Comparison of ENCODE assay signal across 8 cellular contexts in genomic region chr7:33061282-33061928, GRCh38. TPM values are rescaled to one million over a fixed set of nuclear protein-coding genes. Genes with fewer than 3 reads are reported as not detected.
DNase-seq lines count a peak whose midpoint lies in the region; ATAC-seq and TF ChIP-seq lines count a peak whose summit lies in the region.

No MANE protein-coding gene starts in this region.

- H3K27me3 Mint-ChIP-seq in activated CD4-positive, alpha-beta T cell treated with anti-CD3 and anti-CD28 coated beads, Interleukin-2, amount 10 ng/mL, durations not matched to agents 7 days and 5 days = peaks cover 8% of the 10 kb centered on the region
- H3K27me3 Mint-ChIP-seq in activated B cell treated with CpG ODN at 0.5 μM for 24 hours = no peaks in the 10 kb centered on the region

- no peak for ATAC-seq in activated B cell treated with CpG ODN at 0.5 μM for 24 hours (ENCODE audit: low read depth)
- no peak for ATAC-seq in HG03571 (IDR thresholded peaks at IDR 0.05; ENCODE audit: unreplicated experiment)

- no peaks in the 10 kb centered on the region for H3K27me3 ChIP-seq in iPS-20b (ENCODE audit: insufficient read depth, low read length)
- H3K27me3 ChIP-seq in thymus (ENCODE audit: control insufficient read depth, insufficient read depth) = no peaks in the 10 kb centered on the region

- peaks cover 18% of the 10 kb centered on the region for H3K36me3 Mint-ChIP-seq in activated CD4-positive, alpha-beta T cell treated with anti-CD3 and anti-CD28 coated beads, Interleukin-2, amount 10 ng/mL, durations not matched to agents 7 days and 5 days (ENCODE audit: low read depth)
- peaks cover 24% of the 10 kb centered on the region for H3K36me3 Mint-ChIP-seq in activated B cell treated with CpG ODN at 0.5 μM for 24 hours (ENCODE audit: low read depth)

- H3K9me3 ChIP-seq in iPS-20b (ENCODE audit: insufficient read depth, low read depth, low read length) (peaks cover 7% of the 10 kb centered on the region; the same call in 1 of the 2 replicates), thymus (ENCODE audit: control insufficient read depth) (no peaks in the 10 kb centered on the region)

- H3K27ac ChIP-seq in iPS-20b (ENCODE audit: low read length) (no peak overlapping the region), thymus (ENCODE audit: low read depth) (no peak overlapping the region)

- peak overlapping the region; percentile 98 for H3K4me3 Mint-ChIP-seq in activated CD4-positive, alpha-beta T cell treated with anti-CD3 and anti-CD28 coated beads, Interleukin-2, amount 10 ng/mL, durations not matched to agents 7 days and 5 days
- peak overlapping the region; percentile 91 for H3K4me3 Mint-ChIP-seq in activated B cell treated with CpG ODN at 0.5 μM for 24 hours

- H3K27ac Mint-ChIP-seq in activated CD4-positive, alpha-beta T cell treated with anti-CD3 and anti-CD28 coated beads, Interleukin-2, amount 10 ng/mL, durations not matched to agents 7 days and 5 days = peak overlapping the region; percentile 94
- H3K27ac Mint-ChIP-seq in activated B cell treated with CpG ODN at 0.5 μM for 24 hours = peak overlapping the region; percentile 80

- H3K4me1 Mint-ChIP-seq in activated CD4-positive, alpha-beta T cell treated with anti-CD3 and anti-CD28 coated beads, Interleukin-2, amount 10 ng/mL, durations not matched to agents 7 days and 5 days = peaks cover 48% of the 10 kb centered on the region
- peaks cover 50% of the 10 kb centered on the region for H3K4me1 Mint-ChIP-seq in activated B cell treated with CpG ODN at 0.5 μM for 24 hours

- peak overlapping the region; percentile 85; the same call in 1 of the 2 replicates for H3K9ac ChIP-seq in iPS-20b (ENCODE audit: low read depth, low read length)

- 20% methylated on average over 7 of the region's 7 CpGs for WGBS in thymus

- CTCF ChIA-PET in activated CD4-positive, alpha-beta T cell treated with anti-CD3 and anti-CD28 coated beads, Interleukin-2, amount 10 ng/mL, durations not matched to agents 7 days and 5 days (lab: Charles Lee) = interaction anchor here (1.4 to 4.2 kb wide), 2 partner anchors 9 to 48 kb away, joined by 3 to 16 read pairs; no protein-coding TSS in a partner anchor
- CTCF ChIA-PET in activated B cell treated with CpG ODN at 0.5 μM for 24 hours (lab: Charles Lee) = interaction anchor here (1.0 to 4.4 kb wide), 4 partner anchors 9 to 215 kb away, joined by 3 to 32 read pairs (median 4); partner anchors contain the start of gene RP9

- no peaks in the 10 kb centered on the region for H3K36me3 ChIP-seq in iPS-20b (ENCODE audit: insufficient read depth, low read depth, low read length)
- no peaks in the 10 kb centered on the region for H3K36me3 ChIP-seq in thymus (ENCODE audit: control insufficient read depth, insufficient read depth)

- H3K4me3 ChIP-seq in iPS-20b (ENCODE audit: low read length) (peak overlapping the region; percentile 92), thymus (ENCODE audit: low read length) (peak overlapping the region; percentile 90)

- POLR2A ChIA-PET in activated CD4-positive, alpha-beta T cell treated with anti-CD3 and anti-CD28 coated beads, Interleukin-2, amount 10 ng/mL, durations not matched to agents 7 days and 5 days (lab: Charles Lee) = interaction anchor here (1.1 kb wide), 1 partner anchor 21 kb away, joined by 3 read pairs; no protein-coding TSS in a partner anchor
- POLR2A ChIA-PET in activated B cell treated with CpG ODN at 0.5 μM for 24 hours (lab: Charles Lee) = interaction anchor here (0.7 to 3.6 kb wide), 7 partner anchors 8 to 169 kb away, joined by 3 to 44 read pairs (median 24); partner anchors contain the start of genes KBTBD2 and RP9

- H3K4me1 ChIP-seq in iPS-20b (ENCODE audit: insufficient read depth, low read length) (peaks cover 10% of the 10 kb centered on the region), thymus (ENCODE audit: control insufficient read depth, insufficient read depth, low read length) (peaks cover 3% of the 10 kb centered on the region)

- peaks cover 7% of the 10 kb centered on the region for H3K9me3 Mint-ChIP-seq in activated CD4-positive, alpha-beta T cell treated with anti-CD3 and anti-CD28 coated beads, Interleukin-2, amount 10 ng/mL, durations not matched to agents 7 days and 5 days
- peaks cover 7% of the 10 kb centered on the region for H3K9me3 Mint-ChIP-seq in activated B cell treated with CpG ODN at 0.5 μM for 24 hours

- no peak for TF ChIP-seq CTCF in activated B cell treated with CpG ODN at 0.5 μM for 24 hours (IDR thresholded peaks at IDR 0.05)

- intact Hi-C loops in activated B cell treated with CpG ODN at 0.5 μM for 24 hours (cut with micrococcal nuclease) = loop anchor here (10.0 kb wide), 1 partner anchor 1973 kb away; the partner anchor contains the start of gene DPY19L1

- DNase-seq in activated CD4-positive, alpha-beta T cell treated with anti-CD3 and anti-CD28 coated beads, Interleukin-2, amount 10 ng/mL, durations not matched to agents 7 days and 5 days = no peak
- DNase-seq in activated CD4-positive, alpha-beta T cell treated with anti-CD3 and anti-CD28 coated beads for 48 hours = no peak
- DNase-seq in activated B cell treated with CpG ODN at 0.5 μM for 24 hours (no peak), NCI-H774 (lab: John Stamatoyannopoulos, UW) (no peak), HuH-7 (ENCODE audit: low spot score) (no peak)

RNA-seq across cellular contexts. Expression of gene NT5C3A, which starts 1.2 kb away (rescaled TPM):
- 10 to 100 TPM; 55.2 to 64.5 TPM for total RNA-seq in activated CD4-positive, alpha-beta T cell treated with anti-CD3 and anti-CD28 coated beads, Interleukin-2, amount 10 ng/mL, durations not matched to agents 7 days and 5 days
- 37.1 and 40.7 TPM in 2 replicates for total RNA-seq in activated B cell treated with CpG ODN at 0.5 μM for 24 hours
- 50.0 TPM for polyA plus RNA-seq in thymus

RNA-seq across cellular contexts. Expression of gene RP9, which starts 47.8 kb away (rescaled TPM):
- total RNA-seq in activated CD4-positive, alpha-beta T cell treated with anti-CD3 and anti-CD28 coated beads, Interleukin-2, amount 10 ng/mL, durations not matched to agents 7 days and 5 days = 10 to 100 TPM; 10.8 to 13.2 TPM
- 27.4 and 29.6 TPM in 2 replicates for total RNA-seq in activated B cell treated with CpG ODN at 0.5 μM for 24 hours
- 17.8 TPM for polyA plus RNA-seq in thymus
